Comparison of ENCODE assay signal across 2 cellular contexts in genomic region chr7:5522288-5522687, GRCh38.
A peak's percentile ranks its signal among the peaks of the same experiment; 100 is the strongest.
TF ChIP-seq lines count a peak whose summit lies in the region.

No MANE protein-coding gene starts in this region.

TF ChIP-seq in A549, 52 proteins besides CTCF, POLR2A, EP300 and RAD21:
- peak; percentile 33; the same call in 1 of the 2 replicates for TF ChIP-seq RARB (CRISPR knock-in tag; IDR thresholded peaks at IDR 0.05)

TF ChIP-seq in K562, 482 proteins besides CTCF, POLR2A, EP300 and RAD21:
- TF ChIP-seq POLR2G (IDR thresholded peaks at IDR 0.05; ENCODE audit: low read depth, low read length), result peak; percentile 50; the same call in 1 of the 2 replicates
- TF ChIP-seq TFAP4 (CRISPR knock-in tag; IDR thresholded peaks at IDR 0.05; ENCODE audit: borderline replicate concordance), result 0 out of 2 replicates have a peak, but pooled peaks have one; percentile 2
- TF ChIP-seq ZNF121 (CRISPR knock-in tag; conservative IDR thresholded peaks at IDR 0.05), result peak; percentile 14; the same call in 1 of the 2 replicates
- 0 out of 2 replicates have a peak, but pooled peaks have one; percentile 1 for TF ChIP-seq KAT7 (CRISPR knock-in tag; IDR thresholded peaks at IDR 0.05; ENCODE audit: borderline replicate concordance)
